Comparison of ENCODE assay signal across 15 cellular contexts in the genomic region with DNA sequence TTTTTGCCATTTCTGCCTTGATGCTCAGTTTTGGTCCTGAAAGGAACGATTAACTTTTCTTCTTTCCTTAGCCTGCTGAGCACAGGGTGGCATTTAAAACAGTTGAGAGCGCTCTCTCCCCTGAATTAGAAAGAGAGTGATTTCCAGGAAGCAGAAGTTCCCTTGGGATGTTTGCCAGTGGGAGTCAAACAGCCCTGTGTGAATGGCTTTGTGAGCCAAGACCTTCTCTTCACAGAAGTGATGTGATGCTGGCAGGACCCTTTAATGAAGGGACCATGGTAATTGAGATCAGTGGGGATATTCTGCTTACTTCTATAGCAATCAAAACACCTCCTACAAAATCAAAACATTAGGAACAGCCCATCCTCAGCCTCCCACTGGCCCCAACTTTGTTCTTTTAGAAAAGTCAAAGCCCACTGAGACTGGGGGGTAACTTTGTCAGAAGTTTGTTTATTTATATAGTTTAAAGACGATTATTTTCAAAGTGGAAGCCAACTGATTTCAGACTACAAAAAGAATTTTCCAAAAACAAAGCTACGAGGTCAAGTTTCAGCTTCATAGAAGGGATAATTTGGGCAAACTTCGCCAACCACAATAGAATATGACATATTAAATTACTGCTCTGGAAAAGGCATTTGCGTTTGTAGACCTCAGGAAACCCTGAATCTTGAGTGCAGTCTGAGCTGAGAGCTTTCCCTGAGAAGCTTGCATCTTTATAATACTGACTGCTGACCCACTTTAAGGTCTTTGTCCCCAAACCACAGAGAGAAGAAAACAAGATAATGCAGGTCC.
A peak's percentile ranks its signal among the peaks of the same experiment; 100 is the strongest.
DNase-seq lines count a peak whose midpoint lies in the region; ATAC-seq and TF ChIP-seq lines count a peak whose summit lies in the region.
"Had no signal": no experiment of that assay in that cellular context is flagged by ENCODE, and none has a peak within 500 bp of the region (broad histone marks: within the 10 kb centered on the region; RNA-seq: fewer than 3 reads in every experiment).

No MANE protein-coding gene starts in this region.

- DNase-seq in NCI-H2107 treated with DMSO at 0.1 percent for 48 hours (lab: John Stamatoyannopoulos, UW; ENCODE audit: unreplicated experiment), result peak; percentile 18
- no peak for DNase-seq in NCI-H2107 (lab: John Stamatoyannopoulos, UW)
- peak; percentile 23 for DNase-seq in astrocyte of the cerebellum (ENCODE audit: low read depth)
- peak; percentile 76 for DNase-seq in medulla oblongata (ENCODE audit: extremely low spot score)
- DNase-seq in thoracic aorta (ENCODE audit: low spot score), result no peak
- DNase-seq in HCEC 1CT, result no peak
- DNase-seq in HPDE6-E6E7 (ENCODE audit: extremely low spot score), result no peak
- no peak for DNase-seq in DMS 273 (lab: John Stamatoyannopoulos, UW; ENCODE audit: unreplicated experiment)
- DNase-seq: DMS 273 treated with DMSO at 0.1 percent for 48 hours, Karpas-422, NCI-H2029 treated with DMSO at 0.1 percent for 48 hours, Right ventricle myocardium superior had no signal

- peaks cover 4 to 14% of the 10 kb centered on the region in 2 donors for H3K4me1 ChIP-seq in thoracic aorta (ENCODE audit: control insufficient read depth in 1 of 2, low read depth in 2 of 2)

- no peak overlapping the region for H3K4me3 ChIP-seq in astrocyte of the cerebellum (ENCODE audit: low read depth, low read length)
- peak overlapping the region; percentile 24 for H3K4me3 ChIP-seq in thoracic aorta
- H3K4me3 ChIP-seq: BLaER1 treated with 17β-estradiol and CSF1 and Interleukin-3, amounts not matched to agents 10 nM and 100 nM had no signal

- H3K27me3 ChIP-seq in thoracic aorta (replicated peaks; ENCODE audit: insufficient read depth), result no peaks in the 10 kb centered on the region
- H3K27me3 ChIP-seq: BLaER1 treated with 17β-estradiol and CSF1 and Interleukin-3, amounts not matched to agents 10 nM and 100 nM had no signal

- ATAC-seq in thoracic aorta (ENCODE audit: insufficient number of reproducible peaks, low FRiP score, low read depth), result no peak
- ATAC-seq: Panc1 had no signal

- no peak overlapping the region for H3K27ac ChIP-seq in thoracic aorta
- H3K27ac ChIP-seq: 22Rv1; BLaER1 treated with 17β-estradiol and CSF1 and Interleukin-3, amounts not matched to agents 10 nM and 100 nM had no signal

- no peaks in the 10 kb centered on the region for H3K36me3 ChIP-seq in thoracic aorta
- H3K36me3 ChIP-seq: BLaER1 treated with 17β-estradiol and CSF1 and Interleukin-3, amounts not matched to agents 10 nM and 100 nM had no signal

- no peaks in the 10 kb centered on the region for H3K9me3 ChIP-seq in thoracic aorta

- in situ Hi-C loops in astrocyte of the cerebellum (cut with HindIII; ENCODE audit: low sequenced_read_pairs), result loop anchor here (5.0 kb wide), 1 partner anchor 60 kb away; no protein-coding TSS in a partner anchor

- TF ChIP-seq CTCF in astrocyte of the cerebellum (IDR thresholded peaks at IDR 0.05; ENCODE audit: low read depth, low read length, missing control alignments) (no peak), thoracic aorta (IDR thresholded peaks at IDR 0.05) (no peak)

Comparison
In these comparisons a context has a peak if more than half of its experiments do, and no peak if none do; other contexts are left out.
1. DNase-seq: peak in NCI-H2107 treated with DMSO at 0.1 percent for 48 hours (single experiment), astrocyte of the cerebellum (single experiment) and medulla oblongata (single experiment); none in NCI-H2107 (single experiment), thoracic aorta (single experiment), HCEC 1CT (single experiment), HPDE6-E6E7 (single experiment) and DMS 273 (single experiment).